ENCODE assay signal across 8 cellular contexts in genomic region chr9:129496187-129497063, GRCh38.
DNase-seq lines count a peak whose midpoint lies in the region; ATAC-seq and TF ChIP-seq lines count a peak whose summit lies in the region.

No MANE protein-coding gene starts in this region.

- H3K27ac Mint-ChIP-seq in Caco-2 (ENCODE audit: unreplicated experiment): peak overlapping the region; percentile 79
- peak overlapping the region; percentile 72 to 84 for H3K27ac Mint-ChIP-seq in activated naive CD4-positive, alpha-beta T cell treated with anti-CD3 and anti-CD28 coated beads, Interleukin-2, amount 50 U/mL, for 72 hours

- H3K4me3 ChIP-seq in Caco-2 (ENCODE audit: low read depth, low read length) (peak overlapping the region; percentile 50), KMS-11 (IDR thresholded peaks at IDR 0.05; ENCODE audit: insufficient read depth, low read depth, low read length) (no peak overlapping the region), SK-N-MC (peak overlapping the region; percentile 75), neutrophil (ENCODE audit: low read depth in 1 of 2, low read length in 1 of 2) (peak overlapping the region; percentile 64 to 68), stomach (peak overlapping the region; percentile 50 to 65 (median 60))

- POLR2A ChIA-PET in Caco-2 (lab: Charles Lee): interaction anchor here (0.5 to 3.6 kb wide), 20 partner anchors 11 to 1219 kb away, joined by 3 to 26 read pairs (median 4); partner anchors contain the start of genes DOLPP1, IER5L, NTMT1 and PTPA

- H3K27me3 Mint-ChIP-seq in Caco-2 (ENCODE audit: insufficient read depth, unreplicated experiment): no peaks in the 10 kb centered on the region

- H3K36me3 Mint-ChIP-seq in Caco-2 (ENCODE audit: insufficient read depth, unreplicated experiment): peaks cover 40% of the 10 kb centered on the region
- peaks cover 0 to 6% of the 10 kb centered on the region in 2 donors for H3K36me3 Mint-ChIP-seq in activated naive CD4-positive, alpha-beta T cell treated with anti-CD3 and anti-CD28 coated beads, Interleukin-2, amount 50 U/mL, for 72 hours

- H4K20me1 ChIP-seq in KMS-11 (ENCODE audit: insufficient read depth): no peaks in the 10 kb centered on the region

- H3K4me2 ChIP-seq in KMS-11: peak overlapping the region; percentile 96

- peaks cover 37% of the 10 kb centered on the region for H3K79me2 ChIP-seq in KMS-11 (ENCODE audit: insufficient read depth, low read depth)

- H3K27me3 ChIP-seq in Caco-2 (replicated peaks; ENCODE audit: control insufficient read depth, insufficient read depth, low read length): no peaks in the 10 kb centered on the region
- no peaks in the 10 kb centered on the region for H3K27me3 ChIP-seq in KMS-11 (ENCODE audit: insufficient read depth, low read depth)
- H3K27me3 ChIP-seq in neutrophil: peaks cover 30% of the 10 kb centered on the region
- no peaks in the 10 kb centered on the region for H3K27me3 ChIP-seq in stomach

- H3K9me3 ChIP-seq in Caco-2 (no peaks in the 10 kb centered on the region), SK-N-MC (ENCODE audit: low read depth, low read length) (no peaks in the 10 kb centered on the region), neutrophil (no peaks in the 10 kb centered on the region), stomach (no peaks in the 10 kb centered on the region)

- DNase-seq in Caco-2 (peak; percentile 92 to 93), SK-N-MC (ENCODE audit: low read depth, low spot score) (no peak), globus pallidus (ENCODE audit: low spot score) (peak; percentile 94), stomach (peak; percentile 96), germinal center (ENCODE audit: low spot score) (no peak)
- peak; percentile 83 for DNase-seq in activated naive CD4-positive, alpha-beta T cell treated with anti-CD3 and anti-CD28 coated beads, Interleukin-2, amount 50 U/mL, for 72 hours (ENCODE audit: low spot score in 2 of 2)

- H3K4me3 Mint-ChIP-seq in Caco-2 (ENCODE audit: unreplicated experiment): peak overlapping the region; percentile 75

- H3K9ac ChIP-seq in KMS-11 (peak overlapping the region; percentile 94), SK-N-MC (ENCODE audit: insufficient read length) (peak overlapping the region; percentile 74)

- peak; percentile 49 for TF ChIP-seq EP300 in stomach (IDR thresholded peaks at IDR 0.05)

- TF ChIP-seq POLR2A in stomach (IDR thresholded peaks at IDR 0.05): peak in 2 of 4 donors; percentile 75 to 88

- TF ChIP-seq CTCF in Caco-2 (IDR thresholded peaks at IDR 0.05; ENCODE audit: insufficient read depth in 1 of 2, low read depth in 1 of 2, low read length in 1 of 2, severe bottlenecking in 1 of 2, unreplicated experiment in 1 of 2): no peak
- TF ChIP-seq CTCF in KMS-11 (conservative IDR thresholded peaks at IDR 0.05; ENCODE audit: low read depth, low read length): no peak
- no peak for TF ChIP-seq CTCF in neutrophil (IDR thresholded peaks at IDR 0.05)
- peak in 1 of 7 experiments; percentile 18 for TF ChIP-seq CTCF in stomach (IDR thresholded peaks at IDR 0.05)

- WGBS in stomach, 5 donors: 0 to 1% (median 1%) methylated on average over 22 to 57 of the region's 57 CpGs

- H3K27ac ChIP-seq in KMS-11 (peak overlapping the region; percentile 91), SK-N-MC (peak overlapping the region; percentile 99), neutrophil (peak overlapping the region; percentile 10), stomach (peak overlapping the region; percentile 97 to 100 (median 100))

- CTCF ChIA-PET in Caco-2 (lab: Charles Lee): interaction anchor here (0.6 to 1.7 kb wide), 13 partner anchors 13 to 354 kb away, joined by 3 to 6 read pairs (median 3); partner anchors contain the start of genes IER5L and NTMT1

- no peaks in the 10 kb centered on the region for H3K36me3 ChIP-seq in Caco-2 (ENCODE audit: control insufficient read depth, insufficient read depth, low read length)
- no peaks in the 10 kb centered on the region for H3K36me3 ChIP-seq in KMS-11 (ENCODE audit: insufficient read depth)
- H3K36me3 ChIP-seq in SK-N-MC (ENCODE audit: insufficient read depth, low read length): no peaks in the 10 kb centered on the region
- no peaks in the 10 kb centered on the region for H3K36me3 ChIP-seq in neutrophil
- peaks cover 0 to 8% (median 2%) of the 10 kb centered on the region in 4 donors for H3K36me3 ChIP-seq in stomach

- BruUV-seq in Caco-2 (replicated peaks; lab: Mats Ljungman, UMichigan): TSS peak; percentile 20

- peak; percentile 78 to 87 for ATAC-seq in activated naive CD4-positive, alpha-beta T cell treated with anti-CD3 and anti-CD28 coated beads, Interleukin-2, amount 50 U/mL, for 72 hours

- H2AFZ ChIP-seq in KMS-11 (ENCODE audit: low read depth): peak overlapping the region; percentile 32; the same call in 1 of the 2 replicates

- H3K4me1 Mint-ChIP-seq in Caco-2 (ENCODE audit: low read depth, unreplicated experiment): peaks cover 42% of the 10 kb centered on the region

- intact Hi-C loops in Caco-2 (cut with micrococcal nuclease; ENCODE audit: unreplicated experiment): loop anchor here (1.0 to 5.0 kb wide), 3 partner anchors 8 to 101 kb away; no protein-coding TSS in a partner anchor
- intact Hi-C loops in stomach (cut with DNase I; ENCODE audit: low total_unique reads): loop anchor here (10.0 kb wide), 1 partner anchor 108 kb away; no protein-coding TSS in a partner anchor

- H3K4me1 ChIP-seq in Caco-2 (peaks cover 53% of the 10 kb centered on the region), KMS-11 (ENCODE audit: low read depth, poor library complexity, severe bottlenecking) (peaks cover 55% of the 10 kb centered on the region), neutrophil (ENCODE audit: control insufficient read depth in 1 of 2, insufficient read depth in 1 of 2, low read depth in 1 of 2, low read length in 1 of 2) (peaks cover 21 to 23% of the 10 kb centered on the region in 2 experiments), stomach (peaks cover 71 to 97% (median 88%) of the 10 kb centered on the region in 4 donors)

- H3K9me3 Mint-ChIP-seq in Caco-2 (ENCODE audit: unreplicated experiment): no peaks in the 10 kb centered on the region
- no peaks in the 10 kb centered on the region for H3K9me3 Mint-ChIP-seq in activated naive CD4-positive, alpha-beta T cell treated with anti-CD3 and anti-CD28 coated beads, Interleukin-2, amount 50 U/mL, for 72 hours

Comparison
In these comparisons a context has a peak if more than half of its experiments do, and no peak if none do; other contexts are left out.
1. DNase-seq: peak in Caco-2 (2 of 2), activated naive CD4-positive, alpha-beta T cell treated with anti-CD3 and anti-CD28 coated beads, Interleukin-2, amount 50 U/mL, for 72 hours (2 of 2), globus pallidus (single experiment) and stomach (single experiment); none in SK-N-MC (single experiment) and germinal center (single experiment).
2. H3K27ac ChIP-seq: peak in every context shown above with its lines; median percentile 100 in stomach; 99 in SK-N-MC; 91 in KMS-11; 10 in neutrophil.